ENCODE assay signal across 8 cellular contexts in genomic region chr14:67411820-67412421, GRCh38. TPM values are rescaled to one million over a fixed set of nuclear protein-coding genes. Genes with fewer than 3 reads are reported as not detected.
DNase-seq lines count a peak whose midpoint lies in the region; ATAC-seq and TF ChIP-seq lines count a peak whose summit lies in the region.

Gene PLEK2, minus strand, starts transcription at chr14:67412165. Its CDS starts 106 bp downstream, at chr14:67412059.

- no peaks in the 10 kb centered on the region for H3K9me3 ChIP-seq in heart left ventricle
- H3K9me3 ChIP-seq in smooth muscle cell (replicated peaks; ENCODE audit: low read depth): no peaks in the 10 kb centered on the region

- H3K36me3 ChIP-seq in BJ (ENCODE audit: control insufficient read depth, insufficient read depth, low read length): no peaks in the 10 kb centered on the region
- H3K36me3 ChIP-seq in heart left ventricle: no peaks in the 10 kb centered on the region
- no peaks in the 10 kb centered on the region for H3K36me3 ChIP-seq in smooth muscle cell (ENCODE audit: low read depth)

- peaks cover 0 to 17% (median 6%) of the 10 kb centered on the region in 12 donors for H3K4me1 ChIP-seq in heart left ventricle
- H3K4me1 ChIP-seq in smooth muscle cell (ENCODE audit: low read depth): peaks cover 3% of the 10 kb centered on the region

- peak within 1 kb of the TSS; percentile 44 for H3K4me3 ChIP-seq in BJ (ENCODE audit: low read depth, low read length)
- H3K4me3 ChIP-seq in heart left ventricle: peak within 1 kb of the TSS; percentile 16 to 54 (median 42)
- H3K4me3 ChIP-seq in smooth muscle cell: peak within 1 kb of the TSS; percentile 28

- H3K4me2 ChIP-seq in smooth muscle cell: peak within 1 kb of the TSS; percentile 65

- H3K27ac Mint-ChIP-seq in activated T-helper 17 cell treated with anti-CD3 and anti-CD28 coated beads, Interleukin-2, amount 50 U/mL, for 72 hours: no peak within 1 kb of the TSS

- POLR2A ChIA-PET in BJ (lab: Charles Lee): interaction anchor here (1.0 kb wide), 1 partner anchor 52 kb away, joined by 3 read pairs; the partner anchor contains the start of gene ATP6V1D

- H3K36me3 Mint-ChIP-seq in activated T-helper 17 cell treated with anti-CD3 and anti-CD28 coated beads, Interleukin-2, amount 50 U/mL, for 72 hours (ENCODE audit: low read depth): no peaks in the 10 kb centered on the region

- H3K27me3 Mint-ChIP-seq in activated T-helper 17 cell treated with anti-CD3 and anti-CD28 coated beads, Interleukin-2, amount 50 U/mL, for 72 hours: no peaks in the 10 kb centered on the region

- H2AFZ ChIP-seq in smooth muscle cell (ENCODE audit: low read depth): no peak within 1 kb of the TSS

- H3K79me2 ChIP-seq in smooth muscle cell (ENCODE audit: low read depth): no peaks in the 10 kb centered on the region

- ATAC-seq in activated T-helper 17 cell treated with anti-CD3 and anti-CD28 coated beads, Interleukin-2, amount 50 U/mL, for 72 hours (replicated peaks): peak; percentile 70
- ATAC-seq in heart left ventricle: peak in 2 of 4 donors; percentile 32 to 41
- ATAC-seq in HG02938 (IDR thresholded peaks at IDR 0.05; ENCODE audit: unreplicated experiment): no peak

- H3K9me3 Mint-ChIP-seq in activated T-helper 17 cell treated with anti-CD3 and anti-CD28 coated beads, Interleukin-2, amount 50 U/mL, for 72 hours: no peaks in the 10 kb centered on the region

- CTCF ChIA-PET in BJ (lab: Yijun Ruan, JAX): interaction anchor here (1.3 to 11.8 kb wide), 3 partner anchors 8 to 159 kb away, joined by 6 to 90 read pairs (median 10); no protein-coding TSS in a partner anchor

- H3K4me3 Mint-ChIP-seq in activated T-helper 17 cell treated with anti-CD3 and anti-CD28 coated beads, Interleukin-2, amount 50 U/mL, for 72 hours: peak within 1 kb of the TSS; percentile 78

- no peak for TF ChIP-seq CTCF in BJ (IDR thresholded peaks at IDR 0.05; ENCODE audit: insufficient read depth, low read depth, low read length)
- TF ChIP-seq CTCF in heart left ventricle (IDR thresholded peaks at IDR 0.05): no peak
- TF ChIP-seq CTCF in smooth muscle cell (IDR thresholded peaks at IDR 0.05; ENCODE audit: borderline replicate concordance, insufficient read depth, poor library complexity, severe bottlenecking): no peak

- 4 to 10% (median 5%) methylated on average over 21 to 63 of the region's 63 CpGs for WGBS in heart left ventricle, 4 donors
- 57% methylated on average over 60 of the region's 63 CpGs for WGBS in smooth muscle cell (ENCODE audit: low lambda C conversion rate)

- no peaks in the 10 kb centered on the region for H3F3A ChIP-seq in smooth muscle cell (ENCODE audit: low read depth)

- H4K20me1 ChIP-seq in smooth muscle cell (ENCODE audit: low read depth): no peaks in the 10 kb centered on the region

- H3K27me3 ChIP-seq in BJ (ENCODE audit: control insufficient read depth, insufficient read depth, low read length) (no peaks in the 10 kb centered on the region), heart left ventricle (peaks cover 5 to 25% (median 13%) of the 10 kb centered on the region in 9 donors), smooth muscle cell (ENCODE audit: low read depth) (no peaks in the 10 kb centered on the region)

- H3K27ac ChIP-seq in heart left ventricle: no peak within 1 kb of the TSS
- peak within 1 kb of the TSS; percentile 19 for H3K27ac ChIP-seq in smooth muscle cell (ENCODE audit: low read depth)

- no peak for TF ChIP-seq POLR2A in heart left ventricle (IDR thresholded peaks at IDR 0.05)

- no peak for DNase-seq in BJ (ENCODE audit: low read depth)
- peak; percentile 68 for DNase-seq in NCI-H345 (lab: John Stamatoyannopoulos, UW)
- DNase-seq in heart left ventricle: peak in 4 of 5 donors; percentile 14 to 72 (median 30)
- DNase-seq in smooth muscle cell (lab: John Stamatoyannopoulos, UW; ENCODE audit: unreplicated experiment): no peak
- no peak for DNase-seq in H4 (ENCODE audit: low spot score)
- DNase-seq in dedifferentiated amniotic fluid mesenchymal stem cell (ENCODE audit: extremely low spot score): no peak

- peaks cover 5% of the 10 kb centered on the region for H3K4me1 Mint-ChIP-seq in activated T-helper 17 cell treated with anti-CD3 and anti-CD28 coated beads, Interleukin-2, amount 50 U/mL, for 72 hours

- intact Hi-C loops in heart left ventricle (cut with DNase I): no loop called here

- H3K9ac ChIP-seq in smooth muscle cell (ENCODE audit: low read depth): no peak within 1 kb of the TSS

RNA-seq across cellular contexts. Expression of gene PLEK2, which starts in this region (rescaled TPM):
- 2.2 and 3.1 TPM in 2 replicates for polyA plus RNA-seq in BJ (2011; rRNA removed)
- polyA minus RNA-seq in BJ (2011; rRNA and poly(A)+ RNA removed): 0.98 and 1.6 TPM in 2 replicates
- 1 to 10 TPM; 1.5 to 6.8 TPM for total RNA-seq in activated T-helper 17 cell treated with anti-CD3 and anti-CD28 coated beads, Interleukin-2, amount 50 U/mL, for 72 hours
- total RNA-seq in heart left ventricle: 1 to 10 TPM in 2 of 9 donors, under 1 TPM in 3, not detected in 4; 0.30 to 2.6 (median 0.90) TPM
- under 1 TPM; 0.76 to 0.87 TPM for polyA plus RNA-seq in heart left ventricle
- 1.8 and 3.1 TPM in 2 replicates for total RNA-seq in smooth muscle cell
- polyA plus RNA-seq in smooth muscle cell: 1.6 and 4.2 TPM in 2 replicates
- total RNA-seq in H4 (2014; rRNA removed; shearing (Covaris generic)): not detected in 2 replicates

Comparison
In these comparisons a context has a peak if more than half of its experiments do, and no peak if none do; other contexts are left out.
1. DNase-seq: peak in NCI-H345 (single experiment) and heart left ventricle (4 of 5); none in BJ (single experiment), smooth muscle cell (single experiment), H4 (single experiment) and dedifferentiated amniotic fluid mesenchymal stem cell (single experiment).
2. Peak in every context shown above with its lines, with median percentiles within 50 percentile points of each other: H3K4me3 ChIP-seq.